1 cellular context compared by ENCODE assay signal in genomic region chr9:37005517-37006140, GRCh38.
TF ChIP-seq lines count a peak whose summit lies in the region.

No MANE protein-coding gene starts in this region.

TF ChIP-seq in SK-N-SH treated with all-trans-retinoic acid at 6 μM for 48 hours, 23 proteins besides CTCF, POLR2A, EP300 and RAD21 (continued from another document):
- TF ChIP-seq ARNTL (CRISPR knock-in tag; IDR thresholded peaks at IDR 0.05; ENCODE audit: borderline replicate concordance, low read depth) (no peak), GLIS3 (CRISPR knock-in tag; IDR thresholded peaks at IDR 0.05) (no peak), CSDC2 (CRISPR knock-in tag; IDR thresholded peaks at IDR 0.05) (no peak)
- TF ChIP-seq, protein P1, sequence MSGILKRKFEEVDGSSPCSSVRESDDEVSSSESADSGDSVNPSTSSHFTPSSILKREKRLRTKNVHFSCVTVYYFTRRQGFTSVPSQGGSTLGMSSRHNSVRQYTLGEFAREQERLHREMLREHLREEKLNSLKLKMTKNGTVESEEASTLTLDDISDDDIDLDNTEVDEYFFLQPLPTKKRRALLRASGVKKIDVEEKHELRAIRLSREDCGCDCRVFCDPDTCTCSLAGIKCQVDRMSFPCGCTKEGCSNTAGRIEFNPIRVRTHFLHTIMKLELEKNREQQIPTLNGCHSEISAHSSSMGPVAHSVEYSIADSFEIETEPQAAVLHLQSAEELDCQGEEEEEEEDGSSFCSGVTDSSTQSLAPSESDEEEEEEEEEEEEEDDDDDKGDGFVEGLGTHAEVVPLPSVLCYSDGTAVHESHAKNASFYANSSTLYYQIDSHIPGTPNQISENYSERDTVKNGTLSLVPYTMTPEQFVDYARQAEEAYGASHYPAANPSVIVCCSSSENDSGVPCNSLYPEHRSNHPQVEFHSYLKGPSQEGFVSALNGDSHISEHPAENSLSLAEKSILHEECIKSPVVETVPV (CRISPR knock-in tag; IDR thresholded peaks at IDR 0.05), result no peak
